In genomic region chr1:112017183-112017582, GRCh38 we compare ENCODE assay signal across 37 cellular contexts. TPM values are rescaled to one million over a fixed set of nuclear protein-coding genes. Genes with fewer than 3 reads are reported as not detected.
DNase-seq lines count a peak whose midpoint lies in the region; ATAC-seq, FAIRE-seq and TF ChIP-seq lines count a peak whose summit lies in the region.
"Had no signal": no experiment of that assay in that cellular context is flagged by ENCODE, and none has a peak within 500 bp of the region (broad histone marks: within the 10 kb centered on the region; RNA-seq: fewer than 3 reads in every experiment).

No MANE protein-coding gene starts in this region.

- TF ChIP-seq RAD21 in HepG2 (CRISPR knock-in tag; IDR thresholded peaks at IDR 0.05) (no peak), K562 (CRISPR knock-in tag; conservative IDR thresholded peaks at IDR 0.05 in 1 of 2, IDR thresholded peaks at IDR 0.05 in 1 of 2) (no peak), H1 (IDR thresholded peaks at IDR 0.05 in 1 of 2, conservative IDR thresholded peaks at IDR 0.05 in 1 of 2; ENCODE audit: low read depth in 2 of 2, low read length in 2 of 2) (no peak)

- H3K23me2 ChIP-seq in H1 (ENCODE audit: low read depth, low read length): no peaks in the 10 kb centered on the region

- H2BK12ac ChIP-seq in H1 (ENCODE audit: low read depth, low read length): no peak overlapping the region

- H3K18ac ChIP-seq in H1 (ENCODE audit: extremely low read depth, low read length): no peak overlapping the region

- H4K20me1 ChIP-seq in HepG2 (ENCODE audit: insufficient read depth, low read length) (no peaks in the 10 kb centered on the region), K562 (replicated peaks; ENCODE audit: control insufficient read depth, insufficient read depth, low read length) (no peaks in the 10 kb centered on the region), H1 (replicated peaks in 1 of 2; ENCODE audit: control insufficient read depth in 1 of 2, insufficient read depth in 2 of 2, low read length in 2 of 2) (no peaks in the 10 kb centered on the region)
- H4K20me1 ChIP-seq: BLaER1; BLaER1 treated with 17β-estradiol and CSF1 and Interleukin-3, amounts not matched to agents 10 nM and 100 nM had no signal

- H2AK5ac ChIP-seq in H1 (ENCODE audit: low read depth, low read length): no peak overlapping the region

- no peak overlapping the region for H3K27ac ChIP-seq in HepG2 (ENCODE audit: extremely low read length, insufficient read depth, low read length)
- no peak overlapping the region for H3K27ac ChIP-seq in right lobe of liver
- no peak overlapping the region for H3K27ac ChIP-seq in K562 (ENCODE audit: extremely low read depth, low read depth, low read length)
- no peak overlapping the region for H3K27ac ChIP-seq in H1 (ENCODE audit: low read depth, low read length)
- H3K27ac ChIP-seq: 22Rv1; A549; BLaER1; BLaER1 treated with 17β-estradiol and CSF1 and Interleukin-3, amounts not matched to agents 10 nM and 100 nM; C4-2B had no signal

- CTCF ChIA-PET in HepG2 (lab: Yijun Ruan, JAX; ENCODE audit: low intra/inter-chr PET ratio, low total read pairs): no interaction called here
- CTCF ChIA-PET in K562 (lab: Yijun Ruan, JAX; ENCODE audit: low intra/inter-chr PET ratio): no interaction called here
- CTCF ChIA-PET in H1 (lab: Charles Lee; ENCODE audit: partially characterized antibody): interaction anchor here (1.2 to 1.7 kb wide), 3 partner anchors 9 to 227 kb away, joined by 4 to 5 read pairs (median 4); no protein-coding TSS in a partner anchor

- POLR2A ChIA-PET in HepG2 (lab: Yijun Ruan, JAX) (no interaction called here), K562 (lab: Yijun Ruan, JAX) (no interaction called here), H1 (lab: Charles Lee; ENCODE audit: partially characterized antibody) (no interaction called here)

- no peak for ATAC-seq in HepG2
- no peak for ATAC-seq in right lobe of liver
- ATAC-seq in K562: no peak
- ATAC-seq in stimulated activated naive CD8-positive, alpha-beta T cell treated with anti-CD3 and anti-CD28 coated beads, Interleukin-15, Interleukin-2, amounts not matched to agents 100 U/mL and 50 U/mL, for 24 hours: no peak
- ATAC-seq: A549; CD8-positive, alpha-beta T cell had no signal

- H3K4me3 ChIP-seq in HepG2 (replicated peaks in 1 of 3; ENCODE audit: insufficient read depth in 1 of 3, low read depth in 2 of 3, low read length in 3 of 3): no peak overlapping the region
- H3K4me3 ChIP-seq in right lobe of liver: no peak overlapping the region
- no peak overlapping the region for H3K4me3 ChIP-seq in K562
- H3K4me3 ChIP-seq in H1 (ENCODE audit: extremely low read depth in 1 of 4, insufficient read depth in 2 of 4, low read depth in 3 of 4, low read length in 4 of 4): no peak overlapping the region
- H3K4me3 ChIP-seq: A549; BLaER1; BLaER1 treated with 17β-estradiol and CSF1 and Interleukin-3, amounts not matched to agents 10 nM and 100 nM had no signal

- H3K9me3 ChIP-seq in HepG2 (ENCODE audit: low read length) (no peaks in the 10 kb centered on the region), right lobe of liver (no peaks in the 10 kb centered on the region), K562 (replicated peaks; ENCODE audit: control insufficient read depth, insufficient read depth, low read depth, low read length) (no peaks in the 10 kb centered on the region), H1 (ENCODE audit: insufficient read depth in 2 of 2, low read depth in 1 of 2, low read length in 1 of 2) (no peaks in the 10 kb centered on the region)
- H3K9me3 ChIP-seq: A549, BE2C, BLaER1, Caco-2 had no signal

- no peak overlapping the region for H3K14ac ChIP-seq in H1 (ENCODE audit: insufficient read length)

- no peak overlapping the region for H4K5ac ChIP-seq in H1 (ENCODE audit: insufficient read length, low read depth, low read length)

- intact Hi-C loops in HepG2 (cut with micrococcal nuclease; ENCODE audit: unreplicated experiment): no loop called here
- intact Hi-C loops in right lobe of liver (cut with DNase I): no loop called here
- intact Hi-C loops in K562 (cut with micrococcal nuclease): no loop called here

- no peak for DNase-seq in HepG2 (ENCODE audit: low spot score)
- no peak for DNase-seq in right lobe of liver
- DNase-seq in K562 (ENCODE audit: extremely low read depth in 1 of 4, low spot score in 3 of 4): no peak
- DNase-seq in H1 (ENCODE audit: low read depth in 1 of 2, low spot score in 2 of 2): no peak
- DNase-seq in urothelium cell line (ENCODE audit: low spot score): no peak
- DNase-seq in stimulated activated naive CD8-positive, alpha-beta T cell treated with anti-CD3 and anti-CD28 coated beads, Interleukin-15, Interleukin-2, amounts not matched to agents 100 U/mL and 50 U/mL, for 24 hours: no peak
- DNase-seq: 8988T; ACHN; AML-193; BE2C; C1 segment of cervical spinal cord; Caco-2; Calu3; CD4-positive, alpha-beta memory T cell; CD4-positive, alpha-beta T cell; CD4-positive, CD25-positive, alpha-beta regulatory T cell; CD8-positive, alpha-beta memory T cell; CD8-positive, alpha-beta T cell; COR-L47; DMS 273 treated with DMSO at 0.1 percent for 48 hours; DMS153; DMS53; DMS79; DMS79 treated with DMSO at 0.1 percent for 48 hours; DND-41; EL had no signal

- H3K56ac ChIP-seq in H1 (replicated peaks; ENCODE audit: insufficient read length, low read depth, low read length): no peak overlapping the region

- H3K27me3 ChIP-seq in HepG2 (ENCODE audit: control insufficient read depth in 1 of 2, insufficient read depth in 2 of 2, low read length in 2 of 2) (peaks cover 1 to 5% of the 10 kb centered on the region in 2 experiments; a peak in 1 of 5 replicates), right lobe of liver (no peaks in the 10 kb centered on the region), K562 (ENCODE audit: control insufficient read depth in 2 of 2, insufficient read depth in 2 of 2, low read length in 2 of 2) (peaks cover 0 to 2% of the 10 kb centered on the region in 2 experiments; a peak in 3 of 5 replicates), H1 (replicated peaks in 1 of 4; ENCODE audit: control insufficient read depth in 3 of 4, extremely low read depth in 1 of 4, insufficient read depth in 3 of 4, low read length in 3 of 4) (no peaks in the 10 kb centered on the region)
- H3K27me3 ChIP-seq: BLaER1; BLaER1 treated with 17β-estradiol and CSF1 and Interleukin-3, amounts not matched to agents 10 nM and 100 nM had no signal

- no TSS peak for BruUV-seq in HepG2 (replicated peaks; lab: Mats Ljungman, UMichigan)
- no TSS peak for BruUV-seq in K562 (replicated peaks; lab: Mats Ljungman, UMichigan)

- H2AFZ ChIP-seq in HepG2 (ENCODE audit: low read length) (no peak overlapping the region), K562 (ENCODE audit: low read depth, low read length) (no peak overlapping the region), H1 (ENCODE audit: low read length) (peak overlapping the region; percentile 76; the same call in 1 of the 2 replicates)

- H3K36me3 ChIP-seq in HepG2 (replicated peaks in 1 of 2; ENCODE audit: control insufficient read depth in 1 of 2, insufficient read depth in 2 of 2, low read length in 2 of 2) (no peaks in the 10 kb centered on the region), right lobe of liver (no peaks in the 10 kb centered on the region), K562 (ENCODE audit: control insufficient read depth, insufficient read depth, low read length) (no peaks in the 10 kb centered on the region), H1 (ENCODE audit: control insufficient read depth in 2 of 4, insufficient read depth in 4 of 4, low read length in 3 of 4) (no peaks in the 10 kb centered on the region)
- H3K36me3 ChIP-seq: BE2C; BLaER1; BLaER1 treated with 17β-estradiol and CSF1 and Interleukin-3, amounts not matched to agents 10 nM and 100 nM had no signal

- 6% methylated on average over 5 of the region's 6 CpGs for WGBS in HepG2 (ENCODE audit: low lambda C conversion rate)
- WGBS in right lobe of liver (ENCODE audit: insufficient coverage, low coverage, low lambda C conversion rate, missing lambda C conversion rate): 41% methylated on average over 6 of the region's 6 CpGs
- 0% methylated on average over 6 of the region's 6 CpGs for WGBS in K562 (ENCODE audit: insufficient coverage, low coverage, missing lambda C conversion rate)
- 84% methylated on average over 6 of the region's 6 CpGs; no CpG with 5 or more reads in 1 of the 2 experiments for WGBS in H1 (ENCODE audit: extremely low coverage in 1 of 2, insufficient coverage in 1 of 2, insufficient read length in 1 of 2, insufficient replicate concordance in 2 of 2, low coverage in 1 of 2, low lambda C conversion rate in 2 of 2, missing lambda C conversion rate in 1 of 2), 2 experiments

- TF ChIP-seq POLR2A in HepG2 (IDR thresholded peaks at IDR 0.05; ENCODE audit: insufficient read depth in 1 of 2, low read depth in 2 of 2, low read length in 2 of 2) (no peak), right lobe of liver (IDR thresholded peaks at IDR 0.05) (no peak), K562 (conservative IDR thresholded peaks at IDR 0.05) (no peak), H1 (IDR thresholded peaks at IDR 0.05; ENCODE audit: control extremely low read depth in 1 of 2, low read depth in 2 of 2, low read length in 2 of 2) (no peak)

- no peak overlapping the region for H2BK120ac ChIP-seq in H1 (replicated peaks; ENCODE audit: low read depth, low read length)

- H3K9me1 ChIP-seq in K562 (ENCODE audit: control insufficient read depth, insufficient read depth, low read length): no peaks in the 10 kb centered on the region

- no peak overlapping the region for H2BK5ac ChIP-seq in H1 (ENCODE audit: low read depth, low read length)

- no peak overlapping the region for H2BK20ac ChIP-seq in H1 (ENCODE audit: low read length)

- H3K4ac ChIP-seq in H1 (replicated peaks; ENCODE audit: insufficient read length, low read depth, low read length): no peak overlapping the region

- H3K79me2 ChIP-seq in HepG2 (ENCODE audit: insufficient read depth, low read length) (no peaks in the 10 kb centered on the region), K562 (ENCODE audit: control insufficient read depth, insufficient read depth, low read length) (no peaks in the 10 kb centered on the region), H1 (ENCODE audit: control insufficient read depth in 1 of 2, insufficient read depth in 2 of 2, low read length in 2 of 2) (no peaks in the 10 kb centered on the region)

- no peak overlapping the region for H2BK15ac ChIP-seq in H1 (ENCODE audit: low read length)

- no peaks in the 10 kb centered on the region for H3K79me1 ChIP-seq in H1 (ENCODE audit: low read depth, low read length)

- no peak overlapping the region for H3K4me2 ChIP-seq in HepG2 (ENCODE audit: low read depth, low read length)
- H3K4me2 ChIP-seq in K562 (ENCODE audit: insufficient read depth, low read length): no peak overlapping the region
- no peak overlapping the region for H3K4me2 ChIP-seq in H1 (ENCODE audit: insufficient read depth in 1 of 2, low read depth in 2 of 2, low read length in 2 of 2)
- H3K4me2 ChIP-seq: A549; BLaER1; BLaER1 treated with 17β-estradiol and CSF1 and Interleukin-3, amounts not matched to agents 10 nM and 100 nM had no signal

- no peak for FAIRE-seq in HepG2 (lab: Jason Lieb, UNC)
- FAIRE-seq in K562 (lab: Jason Lieb, UNC): no peak
- FAIRE-seq in H1 (lab: Jason Lieb, UNC): no peak
- FAIRE-seq in urothelium cell line (lab: Jason Lieb, UNC): no peak
- FAIRE-seq: A204.1, A549, D721Med had no signal

- no peak for TF ChIP-seq CTCF in HepG2 (CRISPR knock-in tag; IDR thresholded peaks at IDR 0.05)
- TF ChIP-seq CTCF in right lobe of liver (IDR thresholded peaks at IDR 0.05): no peak
- no peak for TF ChIP-seq CTCF in K562 (IDR thresholded peaks at IDR 0.05 in 2 of 3, conservative IDR thresholded peaks at IDR 0.05 in 1 of 3; ENCODE audit: insufficient read depth in 2 of 3, low read depth in 1 of 3, low read length in 3 of 3)
- TF ChIP-seq CTCF in H1 (IDR thresholded peaks at IDR 0.05; ENCODE audit: control extremely low read depth in 1 of 3, insufficient read depth in 1 of 3, low read depth in 1 of 3, low read length in 3 of 3): no peak

- no peaks in the 10 kb centered on the region for H3K4me1 ChIP-seq in HepG2 (ENCODE audit: insufficient read depth, low read length)
- no peaks in the 10 kb centered on the region for H3K4me1 ChIP-seq in right lobe of liver
- no peaks in the 10 kb centered on the region for H3K4me1 ChIP-seq in K562 (replicated peaks in 1 of 2; ENCODE audit: control insufficient read depth in 2 of 2, insufficient read depth in 2 of 2, low read length in 2 of 2)
- H3K4me1 ChIP-seq in H1 (replicated peaks in 1 of 4; ENCODE audit: control insufficient read depth in 3 of 4, insufficient read depth in 4 of 4, low read length in 3 of 4): no peaks in the 10 kb centered on the region
- H3K4me1 ChIP-seq: A549; BE2C; BLaER1; BLaER1 treated with 17β-estradiol and CSF1 and Interleukin-3, amounts not matched to agents 10 nM and 100 nM; Caco-2 had no signal

- in situ Hi-C loops in HepG2 (cut with HindIII; ENCODE audit: extremely low pct_ligation_motif_present, low pct_unique_long_range_greater_than_20kb): no loop called here
- in situ Hi-C loops in K562 (cut with MboI): no loop called here

- H3K23ac ChIP-seq in H1 (ENCODE audit: insufficient read length): no peak overlapping the region

- H3K9ac ChIP-seq in HepG2 (ENCODE audit: insufficient read depth, low read depth, low read length) (no peak overlapping the region), K562 (ENCODE audit: insufficient read depth in 1 of 2, low read depth in 2 of 2, low read length in 2 of 2) (no peak overlapping the region), H1 (replicated peaks in 1 of 4; ENCODE audit: extremely low read depth in 1 of 4, low read depth in 3 of 4, low read length in 3 of 4) (no peak overlapping the region)
- H3K9ac ChIP-seq: BLaER1; BLaER1 treated with 17β-estradiol and CSF1 and Interleukin-3, amounts not matched to agents 10 nM and 100 nM had no signal

- TF ChIP-seq EP300 in HepG2 (IDR thresholded peaks at IDR 0.05; ENCODE audit: low read depth in 2 of 2, low read length in 2 of 2): no peak
- no peak for TF ChIP-seq EP300 in HepG2 (CRISPR knock-in tag; IDR thresholded peaks at IDR 0.05; ENCODE audit: borderline replicate concordance)
- no peak for TF ChIP-seq EP300 in K562 (IDR thresholded peaks at IDR 0.05; ENCODE audit: low read length)
- TF ChIP-seq EP300 in H1 (IDR thresholded peaks at IDR 0.05; ENCODE audit: borderline replicate concordance in 1 of 2, low read depth in 2 of 2, low read length in 2 of 2): no peak

- H4K8ac ChIP-seq in H1 (ENCODE audit: extremely low read depth, insufficient read depth, low read length): no peak overlapping the region

- no peak overlapping the region for H4K91ac ChIP-seq in H1 (replicated peaks; ENCODE audit: insufficient read length, low read length)

RNA-seq across cellular contexts. Expression of gene KCND3, which starts 27.7 kb away (rescaled TPM):
- total RNA-seq in HepG2 (2016; rRNA removed; fragmentation: Illumina TruSeq; extraction: Trizol) (not detected in 2 replicates), right lobe of liver (10 to 100 TPM in 5 of 6 experiments, 1 to 10 TPM in 1; 8.1 to 25.5 (median 16.2) TPM), K562 (2014; rRNA removed) (not detected in 2 replicates), K562 (2014; rRNA removed; fragmentation: Illumina TruSeq; extraction: Trizol) (not detected in 2 replicates), K562 (2015; rRNA removed; fragmentation: Illumina TruSeq; extraction: Trizol) (not detected in 2 replicates), K562 (2021) (not detected in 2 replicates)
- total RNA-seq in HepG2 (2016; cell fraction: cytosol; rRNA removed; fragmentation: Illumina TruSeq; extraction: Trizol; ENCODE audit: low read depth): not detected in 2 replicates
- total RNA-seq in HepG2 (2016; cell fraction: insoluble cytoplasmic fraction; rRNA removed; fragmentation: Illumina TruSeq; extraction: Trizol): not detected in 2 replicates
- total RNA-seq in HepG2 (2016; cell fraction: membrane; rRNA removed; fragmentation: Illumina TruSeq; extraction: Trizol): not detected in 2 replicates
- total RNA-seq in HepG2 (2016; cell fraction: nucleus; rRNA removed; fragmentation: Illumina TruSeq; extraction: Trizol): not detected in 2 replicates
- polyA plus RNA-seq in HepG2 (2011; rRNA removed) (0.04 and 0.09 TPM in 2 replicates), K562 (2011; rRNA removed) (not detected in 2 replicates), K562 (2014; fragmentation: Illumina TruSeq; extraction: Trizol) (not detected in 2 replicates), K562 (2014; fragmentation: Nextera tagmentation; extraction: Ambion mirVana) (not detected), K562 (2014; rRNA removed) (not detected in 2 replicates), H1 (2011; rRNA removed) (0.14 and 0.22 TPM in 2 replicates)
- 0.03 and 0.05 TPM in 2 replicates for polyA plus RNA-seq in HepG2 (2011; cell fraction: cytosol; rRNA removed)
- 0.02 and 0.11 TPM in 2 replicates for polyA plus RNA-seq in HepG2 (2011; cell fraction: nucleus; rRNA removed)
- polyA plus RNA-seq in HepG2 (2012): not detected in 2 replicates
- polyA plus RNA-seq in HepG2 (2016; cell fraction: cytosol; fragmentation: Illumina TruSeq; extraction: Trizol; ENCODE audit: low read depth): not detected in 2 replicates
- polyA plus RNA-seq in HepG2 (2016; cell fraction: insoluble cytoplasmic fraction; fragmentation: Illumina TruSeq; extraction: Trizol; ENCODE audit: low read depth): not detected in 2 replicates
- not detected in 2 replicates for polyA plus RNA-seq in HepG2 (2016; cell fraction: membrane; fragmentation: Illumina TruSeq; extraction: Trizol; ENCODE audit: low read depth)
- not detected in 2 replicates for polyA plus RNA-seq in HepG2 (2016; cell fraction: nucleus; fragmentation: Illumina TruSeq; extraction: Trizol; ENCODE audit: insufficient read depth, low read depth)
- 0.20 TPM in 1 of 2 replicates, not detected in the other for polyA minus RNA-seq in HepG2 (2011; rRNA and poly(A)+ RNA removed; ENCODE audit: low replicate concordance)
- polyA minus RNA-seq in HepG2 (2011; cell fraction: cytosol; rRNA and poly(A)+ RNA removed): 0.10 TPM in 1 of 2 replicates, not detected in the other
- 0.12 TPM in 1 of 2 replicates, not detected in the other for polyA minus RNA-seq in HepG2 (2011; cell fraction: nucleus; rRNA and poly(A)+ RNA removed)
- not detected in 2 replicates for total RNA-seq in K562 (2011; cell fraction: chromatin; rRNA removed; ENCODE audit: low replicate concordance)
- not detected in 2 replicates for total RNA-seq in K562 (2011; cell fraction: nucleolus; rRNA removed)
- total RNA-seq in K562 (2011; cell fraction: nucleoplasm; rRNA removed): not detected in 2 replicates
- polyA plus RNA-seq in K562 (2011; cell fraction: cytosol; rRNA removed): not detected in 2 replicates
- not detected in 2 replicates for polyA plus RNA-seq in K562 (2011; cell fraction: nucleus; rRNA removed)
- polyA plus RNA-seq in K562 (2012): 0.03 TPM in 1 of 2 replicates, not detected in the other
- not detected in 2 replicates for polyA minus RNA-seq in K562 (2011; rRNA and poly(A)+ RNA removed)
- polyA minus RNA-seq in K562 (2011; cell fraction: cytosol; rRNA and poly(A)+ RNA removed): not detected in 2 replicates
- not detected in 2 replicates for polyA minus RNA-seq in K562 (2011; cell fraction: nucleus; rRNA and poly(A)+ RNA removed)
- 0.48 and 0.61 TPM in 2 replicates for total RNA-seq in H1 (2021; fragmentation: NEBNext Ultra II Directional; extraction: Animal tissue kit (Norgen Biotek cat#: 25700))
- 0.10 TPM for polyA plus RNA-seq in H1 (2011; cell fraction: cytosol; rRNA removed)
- 0.43 TPM for polyA plus RNA-seq in H1 (2011; cell fraction: nucleus; rRNA removed)
- 0.11 to 0.16 TPM (median 0.14 TPM) in 4 replicates for polyA plus RNA-seq in H1 (2012, experiment 1 of 2)
- not detected for polyA plus RNA-seq in H1 (2012, experiment 2 of 2)
- polyA plus RNA-seq in H1 (2013, experiment 1 of 2): 0.22 TPM
- 0.20 TPM for polyA plus RNA-seq in H1 (2013, experiment 2 of 2)
- 0.44 and 0.69 TPM in 2 replicates for polyA minus RNA-seq in H1 (2011; rRNA and poly(A)+ RNA removed)
- polyA minus RNA-seq in H1 (2011; cell fraction: cytosol; rRNA and poly(A)+ RNA removed): 0.15 TPM
- 0.50 TPM for polyA minus RNA-seq in H1 (2011; cell fraction: nucleus; rRNA and poly(A)+ RNA removed)
- total RNA-seq: A673; B cell; CD4-positive, alpha-beta memory T cell; CD8-positive, alpha-beta memory T cell; CD8-positive, alpha-beta T cell; Daoy had no signal
- polyA plus RNA-seq: A549; CD14-positive monocyte; CD8-positive, alpha-beta memory T cell had no signal

Comparison
In these comparisons a context has a peak if more than half of its experiments do, and no peak if none do; other contexts are left out.
1. Of the 241 proteins assayed by ChIP-seq in both HepG2 and K562: peak only in HepG2: RAD51; only in K562: TFE3 and USF2; in both: none; in neither: 238.